ENCODE assay signal across 8 cellular contexts in the genomic region with DNA sequence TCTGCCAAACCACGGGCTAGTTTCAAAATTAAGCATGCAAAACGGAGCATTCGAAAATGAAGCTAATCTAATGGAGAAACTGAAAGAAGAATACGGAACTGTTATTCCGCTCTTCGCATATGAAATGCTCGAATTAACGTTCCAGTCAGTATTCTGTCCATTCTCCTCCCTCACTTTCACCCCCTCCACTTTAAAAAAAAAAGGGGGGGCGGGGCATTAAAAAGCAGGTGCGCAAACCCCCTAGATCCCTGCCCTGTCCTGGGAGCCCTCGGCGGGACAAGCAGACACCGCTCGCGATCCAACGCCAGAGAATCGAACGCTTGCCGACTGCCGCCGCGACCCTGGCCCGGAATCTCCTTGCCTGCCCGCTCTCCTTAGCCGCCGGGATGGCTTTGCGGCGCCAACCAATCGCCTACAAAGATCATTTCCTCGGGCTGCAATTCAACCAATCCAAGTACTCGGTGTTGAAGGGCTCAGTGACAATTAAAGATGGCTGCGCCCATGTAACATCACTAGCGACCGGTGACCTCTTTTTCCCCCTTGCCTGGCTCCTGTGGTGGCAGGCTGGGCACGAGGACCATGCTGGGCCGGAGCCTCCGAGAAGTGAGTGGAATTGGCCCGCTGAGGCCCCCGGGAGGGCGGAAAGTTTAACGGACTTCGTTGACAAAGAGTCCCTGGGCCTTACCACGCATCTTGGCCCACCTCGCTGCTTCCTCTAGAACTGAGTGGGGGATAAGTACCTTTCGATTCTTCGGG. TPM values are rescaled to one million over a fixed set of nuclear protein-coding genes. Genes with fewer than 3 reads are reported as not detected.
DNase-seq lines count a peak whose midpoint lies in the region; ATAC-seq lines count a peak whose summit lies in the region.

A gene with protein sequence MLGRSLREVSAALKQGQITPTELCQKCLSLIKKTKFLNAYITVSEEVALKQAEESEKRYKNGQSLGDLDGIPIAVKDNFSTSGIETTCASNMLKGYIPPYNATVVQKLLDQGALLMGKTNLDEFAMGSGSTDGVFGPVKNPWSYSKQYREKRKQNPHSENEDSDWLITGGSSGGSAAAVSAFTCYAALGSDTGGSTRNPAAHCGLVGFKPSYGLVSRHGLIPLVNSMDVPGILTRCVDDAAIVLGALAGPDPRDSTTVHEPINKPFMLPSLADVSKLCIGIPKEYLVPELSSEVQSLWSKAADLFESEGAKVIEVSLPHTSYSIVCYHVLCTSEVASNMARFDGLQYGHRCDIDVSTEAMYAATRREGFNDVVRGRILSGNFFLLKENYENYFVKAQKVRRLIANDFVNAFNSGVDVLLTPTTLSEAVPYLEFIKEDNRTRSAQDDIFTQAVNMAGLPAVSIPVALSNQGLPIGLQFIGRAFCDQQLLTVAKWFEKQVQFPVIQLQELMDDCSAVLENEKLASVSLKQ (plus strand): TSS at position 476 of the 756 bp plus-strand sequence. CDS start 104 bp downstream, at position 580.
A gene with protein sequence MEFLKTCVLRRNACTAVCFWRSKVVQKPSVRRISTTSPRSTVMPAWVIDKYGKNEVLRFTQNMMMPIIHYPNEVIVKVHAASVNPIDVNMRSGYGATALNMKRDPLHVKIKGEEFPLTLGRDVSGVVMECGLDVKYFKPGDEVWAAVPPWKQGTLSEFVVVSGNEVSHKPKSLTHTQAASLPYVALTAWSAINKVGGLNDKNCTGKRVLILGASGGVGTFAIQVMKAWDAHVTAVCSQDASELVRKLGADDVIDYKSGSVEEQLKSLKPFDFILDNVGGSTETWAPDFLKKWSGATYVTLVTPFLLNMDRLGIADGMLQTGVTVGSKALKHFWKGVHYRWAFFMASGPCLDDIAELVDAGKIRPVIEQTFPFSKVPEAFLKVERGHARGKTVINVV (minus strand): TSS at position 396 of the 756 bp plus-strand sequence. CDS start 477 bp downstream, outside the sequence.

- ATAC-seq in GM19328 (IDR thresholded peaks at IDR 0.05; ENCODE audit: unreplicated experiment) (peak; percentile 66), HG03469 (IDR thresholded peaks at IDR 0.05; ENCODE audit: unreplicated experiment) (peak; percentile 59), left lobe of liver (peak; percentile 98)

- DNase-seq in C1 segment of cervical spinal cord (lab: John Stamatoyannopoulos, UW) (peak; percentile 34 to 88 (median 84)), NCI-H69 (lab: John Stamatoyannopoulos, UW) (peak; percentile 97), dedifferentiated amniotic fluid mesenchymal stem cell (ENCODE audit: extremely low spot score) (peak; percentile 94), left lobe of liver (ENCODE audit: low spot score) (peak; percentile 90)
- peak; percentile 79 for DNase-seq in activated CD4-positive, alpha-beta T cell treated with anti-CD3 and anti-CD28 coated beads, Interleukin-2, amount 50 U/mL, for 1 hour
- DNase-seq in stimulated activated CD4-positive, alpha-beta T cell treated with anti-CD3 and anti-CD28 coated beads, Interleukin-2, amount 100 ng/mL, for 4 hours (ENCODE audit: low read depth): peak; percentile 76

RNA-seq across cellular contexts. Expression of the first gene that starts in this region (rescaled TPM):
- 6.0 TPM for total RNA-seq in left lobe of liver

RNA-seq across cellular contexts. Expression of the second gene that starts in this region (rescaled TPM):
- total RNA-seq in left lobe of liver: 6.3 TPM

Comparison
In these comparisons a context has a peak if more than half of its experiments do, and no peak if none do; other contexts are left out.
1. Peak in every context shown above with its lines: DNase-seq and ATAC-seq.